Comparison of ENCODE assay signal across 9 cellular contexts in the genomic region with DNA sequence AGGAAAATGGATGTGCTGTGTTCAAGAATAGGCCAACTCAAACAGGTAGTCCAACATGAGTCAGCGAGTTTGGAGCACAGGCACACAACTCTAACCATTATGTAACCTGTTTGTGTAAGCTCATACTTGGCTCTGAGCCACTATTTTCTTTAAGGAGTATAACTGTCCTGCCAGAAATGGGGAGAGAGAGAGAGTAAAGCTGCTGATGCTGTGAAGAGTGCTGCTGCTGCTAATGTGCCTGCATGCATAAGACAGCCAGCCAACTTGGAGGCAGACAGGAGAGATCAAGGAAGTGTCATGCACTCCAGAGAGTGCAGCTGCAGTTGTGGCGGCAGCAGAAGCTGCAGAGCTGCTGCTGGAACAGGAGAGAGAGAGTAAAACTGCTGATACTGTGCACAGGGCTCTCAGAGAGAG. TPM values are rescaled to one million over a fixed set of nuclear protein-coding genes. Genes with fewer than 3 reads are reported as not detected.
A peak's percentile ranks its signal among the peaks of the same experiment; 100 is the strongest.
DNase-seq lines count a peak whose midpoint lies in the region; ATAC-seq, FAIRE-seq and TF ChIP-seq lines count a peak whose summit lies in the region.
"Had no signal": no experiment of that assay in that cellular context is flagged by ENCODE, and none has a peak within 500 bp of the region (broad histone marks: within the 10 kb centered on the region; RNA-seq: fewer than 3 reads in every experiment).

No MANE protein-coding gene starts in this region.

- POLR2A ChIA-PET in GM12878 (lab: Charles Lee) = no interaction called here

- intact Hi-C loops in GM12878 (cut with micrococcal nuclease; ENCODE audit: unreplicated experiment) = no loop called here

- in situ Hi-C loops in GM12878 (cut with MboI) = no loop called here

- H3K9ac ChIP-seq in GM12878 (ENCODE audit: control insufficient read depth, insufficient read depth, low read length) = no peak overlapping the region

- H3K36me3 ChIP-seq in GM12878 (ENCODE audit: control insufficient read depth in 2 of 2, insufficient read depth in 2 of 2, low read length in 1 of 2) = no peaks in the 10 kb centered on the region

- H2AFZ ChIP-seq in GM12878 (ENCODE audit: control insufficient read depth, low read depth, low read length) = no peak overlapping the region

- TF ChIP-seq CTCF in GM12878 (IDR thresholded peaks at IDR 0.05 in 2 of 3, conservative IDR thresholded peaks at IDR 0.05 in 1 of 3; ENCODE audit: control insufficient read depth in 2 of 3, extremely low read depth in 1 of 3, insufficient read depth in 1 of 3, low read depth in 3 of 3, low read length in 3 of 3) = no peak

- H3K4me1 ChIP-seq in GM12878 (ENCODE audit: control insufficient read depth, insufficient read depth, low read length) = no peaks in the 10 kb centered on the region

- 2% methylated on average over 2 of the region's 2 CpGs for WGBS in GM12878 (ENCODE audit: insufficient coverage, insufficient replicate concordance, low lambda C conversion rate, missing lambda C conversion rate)

- no peak overlapping the region for H3K4me3 ChIP-seq in GM12878

- TF ChIP-seq EP300 in GM12878 (IDR thresholded peaks at IDR 0.05; ENCODE audit: borderline replicate concordance in 1 of 2, control insufficient read depth in 1 of 2, low read depth in 2 of 2, low read length in 2 of 2) = no peak

- no peaks in the 10 kb centered on the region for H4K20me1 ChIP-seq in GM12878 (ENCODE audit: control insufficient read depth, insufficient read depth)

- FAIRE-seq in GM12878 (lab: Jason Lieb, UNC) = no peak

- no peak for TF ChIP-seq RAD21 in GM12878 (IDR thresholded peaks at IDR 0.05; ENCODE audit: insufficient read depth, low read depth, low read length)

- H3K79me2 ChIP-seq in GM12878 (ENCODE audit: control insufficient read depth, insufficient read depth, low read length) = no peaks in the 10 kb centered on the region

- peak; percentile 65 for DNase-seq in HT1080 (ENCODE audit: low read depth)
- no peak for DNase-seq in GM12878 (ENCODE audit: low read depth, low spot score)
- peak; percentile 55 for DNase-seq in mucosa of gallbladder (ENCODE audit: low spot score)
- DNase-seq in ureter (ENCODE audit: low spot score) = no peak
- no peak for DNase-seq in activated CD4-positive, alpha-beta T cell treated with anti-CD3 and anti-CD28 coated beads, Interleukin-2, amount 50 U/mL, for 48 hours
- DNase-seq in ecto neural progenitor cell (ENCODE audit: low spot score) = no peak
- no peak for DNase-seq in NOMO-1 (lab: John Stamatoyannopoulos, UW; ENCODE audit: unreplicated experiment in 2 of 2)
- DNase-seq: activated T-cell treated with anti-CD3 and anti-CD28 coated beads, Interleukin-2, amount 50 U/mL, for 1 hour had no signal

- no peak overlapping the region for H3K4me2 ChIP-seq in GM12878 (ENCODE audit: control insufficient read depth, insufficient read depth)

- SMC1A ChIA-PET in GM12878 (lab: Charles Lee; ENCODE audit: uncharacterized antibody, unreplicated experiment) = no interaction called here

- CTCF ChIA-PET in GM12878 (lab: Yijun Ruan, JAX) = no interaction called here

- no peak for TF ChIP-seq POLR2A in GM12878 (IDR thresholded peaks at IDR 0.05; ENCODE audit: low read depth, low read length)

- RAD21 ChIA-PET in GM12878 (lab: Charles Lee; ENCODE audit: unreplicated experiment) = no interaction called here

- H3K9me3 ChIP-seq in GM12878 (replicated peaks; ENCODE audit: control insufficient read depth, insufficient read depth, low read length) = no peaks in the 10 kb centered on the region

- H3K27ac ChIP-seq in GM12878 (ENCODE audit: control insufficient read depth, insufficient read depth) = no peak overlapping the region

- no TSS peak for BruUV-seq in GM12878 (replicated peaks; lab: Mats Ljungman, UMichigan)

- ATAC-seq in GM18870 (IDR thresholded peaks at IDR 0.05; ENCODE audit: unreplicated experiment) (peak; percentile 65), GM12878 (peak; percentile 64)

- no peaks in the 10 kb centered on the region for H3K27me3 ChIP-seq in GM12878 (replicated peaks in 1 of 2; ENCODE audit: control insufficient read depth in 2 of 2, insufficient read depth in 2 of 2, low read length in 1 of 2)

RNA-seq across cellular contexts. Expression of gene STATH, which starts 11.7 kb away (rescaled TPM):
- total RNA-seq in HT1080 (2014; rRNA removed; shearing (Covaris generic)) = not detected in 2 replicates
- not detected in 2 replicates for polyA plus RNA-seq in HT1080 (2015; cell fraction: cytosol; rRNA removed)
- polyA plus RNA-seq in HT1080 (2015; cell fraction: nucleus; rRNA removed) = not detected in 2 replicates
- not detected in 2 replicates for total RNA-seq in GM12878 (2013; cell fraction: nucleolus; rRNA removed)
- not detected in 2 replicates for total RNA-seq in GM12878 (2014; rRNA removed)
- total RNA-seq in GM12878 (2014; rRNA removed; fragmentation: Illumina TruSeq; extraction: Trizol) = not detected in 2 replicates
- total RNA-seq in GM12878 (2021) = not detected in 2 replicates
- not detected for polyA plus RNA-seq in GM12878 (2011; ENCODE audit: low read depth)
- not detected in 2 replicates for polyA plus RNA-seq in GM12878 (2011; rRNA removed)
- not detected in 2 replicates for polyA plus RNA-seq in GM12878 (2011; cell fraction: cytosol; rRNA removed)
- polyA plus RNA-seq in GM12878 (2011; cell fraction: nucleus; rRNA removed) = not detected in 2 replicates
- not detected in 2 replicates for polyA plus RNA-seq in GM12878 (2012)
- polyA plus RNA-seq in GM12878 (2014; fragmentation: Illumina TruSeq; extraction: Trizol) = 0.21 TPM in 1 of 2 replicates, not detected in the other
- not detected for polyA plus RNA-seq in GM12878 (2014; fragmentation: Nextera tagmentation; extraction: Ambion mirVana)
- polyA plus RNA-seq in GM12878 (2014; rRNA removed) = not detected in 2 replicates
- polyA plus RNA-seq in GM12878 (2016; fragmentation: Nextera tagmentation; extraction: Ambion mirVana) = not detected
- polyA minus RNA-seq in GM12878 (2011; rRNA and poly(A)+ RNA removed) = not detected in 2 replicates
- not detected in 2 replicates for polyA minus RNA-seq in GM12878 (2011; cell fraction: cytosol; rRNA and poly(A)+ RNA removed)
- not detected in 2 replicates for polyA minus RNA-seq in GM12878 (2011; cell fraction: nucleus; rRNA and poly(A)+ RNA removed)
- not detected for total RNA-seq in mucosa of gallbladder
- not detected for total RNA-seq in ureter

RNA-seq across cellular contexts. Expression of gene CSN2, which starts 18.5 kb away (rescaled TPM):
- total RNA-seq in HT1080 (2014; rRNA removed; shearing (Covaris generic)) = not detected in 2 replicates
- not detected in 2 replicates for polyA plus RNA-seq in HT1080 (2015; cell fraction: cytosol; rRNA removed)
- not detected in 2 replicates for polyA plus RNA-seq in HT1080 (2015; cell fraction: nucleus; rRNA removed)
- total RNA-seq in GM12878 (2013; cell fraction: nucleolus; rRNA removed) = not detected in 2 replicates
- total RNA-seq in GM12878 (2014; rRNA removed) = not detected in 2 replicates
- total RNA-seq in GM12878 (2014; rRNA removed; fragmentation: Illumina TruSeq; extraction: Trizol) = not detected in 2 replicates
- not detected in 2 replicates for total RNA-seq in GM12878 (2021)
- polyA plus RNA-seq in GM12878 (2011; ENCODE audit: low read depth) = not detected
- polyA plus RNA-seq in GM12878 (2011; rRNA removed) = not detected in 2 replicates
- not detected in 2 replicates for polyA plus RNA-seq in GM12878 (2011; cell fraction: cytosol; rRNA removed)
- polyA plus RNA-seq in GM12878 (2011; cell fraction: nucleus; rRNA removed) = not detected in 2 replicates
- polyA plus RNA-seq in GM12878 (2012) = not detected in 2 replicates
- polyA plus RNA-seq in GM12878 (2014; fragmentation: Illumina TruSeq; extraction: Trizol) = not detected in 2 replicates
- polyA plus RNA-seq in GM12878 (2014; fragmentation: Nextera tagmentation; extraction: Ambion mirVana) = not detected
- polyA plus RNA-seq in GM12878 (2014; rRNA removed) = not detected in 2 replicates
- polyA plus RNA-seq in GM12878 (2016; fragmentation: Nextera tagmentation; extraction: Ambion mirVana) = not detected
- not detected in 2 replicates for polyA minus RNA-seq in GM12878 (2011; rRNA and poly(A)+ RNA removed)
- polyA minus RNA-seq in GM12878 (2011; cell fraction: cytosol; rRNA and poly(A)+ RNA removed) = not detected in 2 replicates
- not detected in 2 replicates for polyA minus RNA-seq in GM12878 (2011; cell fraction: nucleus; rRNA and poly(A)+ RNA removed)
- total RNA-seq in mucosa of gallbladder = not detected
- not detected for total RNA-seq in ureter

RNA-seq across cellular contexts. Expression of gene HTN3, which starts 44.2 kb away (rescaled TPM):
- 0.80 and 1.1 TPM in 2 replicates for total RNA-seq in HT1080 (2014; rRNA removed; shearing (Covaris generic))
- polyA plus RNA-seq in HT1080 (2015; cell fraction: cytosol; rRNA removed) = 0.74 TPM in 1 of 2 replicates, not detected in the other
- not detected in 2 replicates for polyA plus RNA-seq in HT1080 (2015; cell fraction: nucleus; rRNA removed)
- not detected in 2 replicates for total RNA-seq in GM12878 (2013; cell fraction: nucleolus; rRNA removed)
- total RNA-seq in GM12878 (2014; rRNA removed) (not detected in 2 replicates), GM12878 (2014; rRNA removed; fragmentation: Illumina TruSeq; extraction: Trizol) (not detected in 2 replicates), GM12878 (2021) (not detected in 2 replicates), mucosa of gallbladder (not detected), ureter (not detected)
- polyA plus RNA-seq in GM12878 (2011; ENCODE audit: low read depth) = not detected
- polyA plus RNA-seq in GM12878 (2011; rRNA removed) (not detected in 2 replicates), GM12878 (2014; fragmentation: Illumina TruSeq; extraction: Trizol) (not detected in 2 replicates), GM12878 (2014; fragmentation: Nextera tagmentation; extraction: Ambion mirVana) (not detected), GM12878 (2014; rRNA removed) (not detected in 2 replicates), GM12878 (2016; fragmentation: Nextera tagmentation; extraction: Ambion mirVana) (not detected)
- polyA plus RNA-seq in GM12878 (2011; cell fraction: cytosol; rRNA removed) = not detected in 2 replicates
- not detected in 2 replicates for polyA plus RNA-seq in GM12878 (2011; cell fraction: nucleus; rRNA removed)
- polyA plus RNA-seq in GM12878 (2012) = not detected in 2 replicates
- not detected in 2 replicates for polyA minus RNA-seq in GM12878 (2011; rRNA and poly(A)+ RNA removed)
- not detected in 2 replicates for polyA minus RNA-seq in GM12878 (2011; cell fraction: cytosol; rRNA and poly(A)+ RNA removed)
- polyA minus RNA-seq in GM12878 (2011; cell fraction: nucleus; rRNA and poly(A)+ RNA removed) = not detected in 2 replicates

RNA-seq across cellular contexts. Expression of gene CSN1S1, which starts 53.2 kb away (rescaled TPM):
- not detected in 2 replicates for total RNA-seq in HT1080 (2014; rRNA removed; shearing (Covaris generic))
- polyA plus RNA-seq in HT1080 (2015; cell fraction: cytosol; rRNA removed) = not detected in 2 replicates
- polyA plus RNA-seq in HT1080 (2015; cell fraction: nucleus; rRNA removed) = not detected in 2 replicates
- total RNA-seq in GM12878 (2013; cell fraction: nucleolus; rRNA removed) = not detected in 2 replicates
- total RNA-seq in GM12878 (2014; rRNA removed) (not detected in 2 replicates), GM12878 (2014; rRNA removed; fragmentation: Illumina TruSeq; extraction: Trizol) (not detected in 2 replicates), GM12878 (2021) (not detected in 2 replicates), mucosa of gallbladder (not detected), ureter (not detected)
- polyA plus RNA-seq in GM12878 (2011; ENCODE audit: low read depth) = not detected
- polyA plus RNA-seq in GM12878 (2011; rRNA removed) (not detected in 2 replicates), GM12878 (2014; fragmentation: Illumina TruSeq; extraction: Trizol) (not detected in 2 replicates), GM12878 (2014; fragmentation: Nextera tagmentation; extraction: Ambion mirVana) (not detected), GM12878 (2014; rRNA removed) (not detected in 2 replicates), GM12878 (2016; fragmentation: Nextera tagmentation; extraction: Ambion mirVana) (not detected)
- polyA plus RNA-seq in GM12878 (2011; cell fraction: cytosol; rRNA removed) = not detected in 2 replicates
- polyA plus RNA-seq in GM12878 (2011; cell fraction: nucleus; rRNA removed) = not detected in 2 replicates
- polyA plus RNA-seq in GM12878 (2012) = not detected in 2 replicates
- not detected in 2 replicates for polyA minus RNA-seq in GM12878 (2011; rRNA and poly(A)+ RNA removed)
- polyA minus RNA-seq in GM12878 (2011; cell fraction: cytosol; rRNA and poly(A)+ RNA removed) = not detected in 2 replicates
- not detected in 2 replicates for polyA minus RNA-seq in GM12878 (2011; cell fraction: nucleus; rRNA and poly(A)+ RNA removed)

Comparison
In these comparisons a context has a peak if more than half of its experiments do, and no peak if none do; other contexts are left out.
1. DNase-seq: peak in HT1080 (single experiment) and mucosa of gallbladder (single experiment); none in GM12878 (single experiment), ureter (single experiment), activated CD4-positive, alpha-beta T cell treated with anti-CD3 and anti-CD28 coated beads, Interleukin-2, amount 50 U/mL, for 48 hours (0 of 2), ecto neural progenitor cell (single experiment) and NOMO-1 (0 of 2).